ENCODE assay signal across 8 cellular contexts in the genomic region with DNA sequence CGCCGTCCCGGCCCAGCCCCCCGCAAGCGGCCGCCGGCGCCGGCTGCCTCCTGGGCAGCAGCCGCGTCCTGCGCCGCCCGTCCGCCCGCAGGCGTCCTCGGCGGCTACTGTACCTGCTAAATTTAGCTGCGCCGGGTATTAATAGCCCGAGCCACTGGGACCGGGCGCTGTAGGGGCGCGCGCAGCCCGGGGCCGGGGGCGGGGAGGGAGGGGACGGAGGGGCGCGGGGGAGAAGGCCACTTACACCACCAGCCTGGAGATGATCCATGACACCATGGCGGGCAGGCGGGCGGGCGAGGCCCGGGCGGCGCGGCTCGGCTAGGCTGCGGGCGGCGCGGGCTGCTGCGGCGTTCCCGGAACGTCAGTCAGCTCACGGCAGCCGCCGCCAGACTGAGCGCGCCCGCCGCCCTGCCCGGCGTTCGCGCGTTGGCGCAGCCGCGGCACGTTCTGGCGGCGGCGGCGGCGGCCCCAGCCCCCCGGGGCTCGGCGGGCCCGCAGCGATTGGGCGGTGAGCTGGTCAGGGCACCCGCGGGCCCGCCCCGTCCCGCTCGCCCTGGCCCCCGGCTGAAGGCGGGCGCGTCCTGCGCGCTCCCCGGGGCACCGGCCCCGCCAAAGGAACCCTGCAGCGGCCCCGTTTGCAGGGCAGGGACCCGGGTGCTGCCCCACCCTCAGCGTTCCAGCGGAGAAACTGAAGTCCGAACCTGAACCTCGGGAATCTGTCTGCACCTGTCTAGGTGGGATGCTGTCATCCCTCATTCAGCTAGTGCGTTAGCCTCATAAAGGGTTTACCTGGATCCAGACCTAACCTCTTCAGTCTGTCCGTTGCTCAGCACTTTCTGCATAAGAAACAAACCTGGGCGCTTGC. TPM values are rescaled to one million over a fixed set of nuclear protein-coding genes. Genes with fewer than 3 reads are reported as not detected.
DNase-seq lines count a peak whose midpoint lies in the region; ATAC-seq and TF ChIP-seq lines count a peak whose summit lies in the region.

A gene with protein sequence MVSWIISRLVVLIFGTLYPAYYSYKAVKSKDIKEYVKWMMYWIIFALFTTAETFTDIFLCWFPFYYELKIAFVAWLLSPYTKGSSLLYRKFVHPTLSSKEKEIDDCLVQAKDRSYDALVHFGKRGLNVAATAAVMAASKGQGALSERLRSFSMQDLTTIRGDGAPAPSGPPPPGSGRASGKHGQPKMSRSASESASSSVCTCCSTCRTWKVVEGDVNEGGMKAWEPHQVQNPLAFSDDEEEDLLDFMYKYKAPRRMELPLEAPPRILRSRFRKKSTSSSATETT (minus strand): TSS at position 392 of the 865 bp plus-strand sequence. CDS start 116 bp downstream, at position 276.

- peak within 1 kb of the TSS; percentile 78 for H2AFZ ChIP-seq in MM.1S (ENCODE audit: low read length)

- no peaks in the 10 kb centered on the region for H3K36me3 ChIP-seq in MM.1S (replicated peaks; ENCODE audit: insufficient read depth, low read length)

- no peaks in the 10 kb centered on the region for H3K27me3 ChIP-seq in MM.1S (replicated peaks; ENCODE audit: insufficient read depth, low read length)

- peaks cover 25% of the 10 kb centered on the region for H3K79me2 ChIP-seq in MM.1S (ENCODE audit: low read length)

- peak within 1 kb of the TSS; percentile 78 for H3K4me3 ChIP-seq in MM.1S (ENCODE audit: low read length)

- H3K9me3 Mint-ChIP-seq in activated naive CD8-positive, alpha-beta T cell treated with anti-CD3 and anti-CD28 coated beads, Interleukin-2, amount 10 ng/mL, durations not matched to agents 7 days and 5 days, result peaks cover 8% of the 10 kb centered on the region

- TF ChIP-seq CTCF in MM.1S (IDR thresholded peaks at IDR 0.05; ENCODE audit: low read length), result no peak

- H3K4me2 ChIP-seq in MM.1S (ENCODE audit: low read depth, low read length), result peak within 1 kb of the TSS; percentile 94

- peak within 1 kb of the TSS; percentile 68; the same call in 1 of the 2 replicates for H3K9ac ChIP-seq in MM.1S (ENCODE audit: low read length)

- DNase-seq in DMS79 treated with DMSO at 0.1 percent for 48 hours (lab: John Stamatoyannopoulos, UW) (peak; percentile 35), DMS79 (lab: John Stamatoyannopoulos, UW) (no peak), MM.1S (peak; percentile 62), hepatic stellate cell (ENCODE audit: low spot score) (peak; percentile 24), retina (peak; percentile 59), MV-4-11 (lab: John Stamatoyannopoulos, UW) (no peak)
- DNase-seq in activated naive CD8-positive, alpha-beta T cell treated with anti-CD3 and anti-CD28 coated beads, Interleukin-2, amount 10 ng/mL, durations not matched to agents 7 days and 5 days, result peak; percentile 60

- peaks cover 72% of the 10 kb centered on the region for H3K27me3 Mint-ChIP-seq in activated naive CD8-positive, alpha-beta T cell treated with anti-CD3 and anti-CD28 coated beads, Interleukin-2, amount 10 ng/mL, durations not matched to agents 7 days and 5 days

- peaks cover 5% of the 10 kb centered on the region; the same call in 1 of the 2 replicates for H3F3A ChIP-seq in MM.1S (ENCODE audit: insufficient read depth, low read length)

- H3K9me3 ChIP-seq in MM.1S (replicated peaks; ENCODE audit: insufficient read depth, low read length), result no peaks in the 10 kb centered on the region

- no peaks in the 10 kb centered on the region for H4K20me1 ChIP-seq in MM.1S (ENCODE audit: insufficient read depth, low read length)

- peak; percentile 71 for ATAC-seq in activated naive CD8-positive, alpha-beta T cell treated with anti-CD3 and anti-CD28 coated beads, Interleukin-2, amount 10 ng/mL, durations not matched to agents 7 days and 5 days (ENCODE audit: low read depth)
- no peak for ATAC-seq in GM21576 (IDR thresholded peaks at IDR 0.05; ENCODE audit: unreplicated experiment)

- H3K36me3 Mint-ChIP-seq in activated naive CD8-positive, alpha-beta T cell treated with anti-CD3 and anti-CD28 coated beads, Interleukin-2, amount 10 ng/mL, durations not matched to agents 7 days and 5 days, result peaks cover 6% of the 10 kb centered on the region

- peaks cover 5% of the 10 kb centered on the region; the same call in 1 of the 2 replicates for H3K4me1 ChIP-seq in MM.1S (ENCODE audit: low read length)

- POLR2A ChIA-PET in activated naive CD8-positive, alpha-beta T cell treated with anti-CD3 and anti-CD28 coated beads, Interleukin-2, amount 10 ng/mL, durations not matched to agents 7 days and 5 days (lab: Charles Lee), result no interaction called here

- peaks cover 9% of the 10 kb centered on the region for H3K4me1 Mint-ChIP-seq in activated naive CD8-positive, alpha-beta T cell treated with anti-CD3 and anti-CD28 coated beads, Interleukin-2, amount 10 ng/mL, durations not matched to agents 7 days and 5 days

- H3K4me3 Mint-ChIP-seq in activated naive CD8-positive, alpha-beta T cell treated with anti-CD3 and anti-CD28 coated beads, Interleukin-2, amount 10 ng/mL, durations not matched to agents 7 days and 5 days, result peak within 1 kb of the TSS; percentile 75

- H3K9me2 ChIP-seq in MM.1S (replicated peaks; ENCODE audit: insufficient read depth, low read length), result no peaks in the 10 kb centered on the region

- H3K27ac ChIP-seq in MM.1S (ENCODE audit: low read length), result no peak within 1 kb of the TSS

- H3K27ac Mint-ChIP-seq in activated naive CD8-positive, alpha-beta T cell treated with anti-CD3 and anti-CD28 coated beads, Interleukin-2, amount 10 ng/mL, durations not matched to agents 7 days and 5 days, result no peak within 1 kb of the TSS

RNA-seq across cellular contexts. Expression of the gene that starts here (rescaled TPM):
- total RNA-seq in activated naive CD8-positive, alpha-beta T cell treated with anti-CD3 and anti-CD28 coated beads, Interleukin-2, amount 10 ng/mL, durations not matched to agents 7 days and 5 days, result under 1 TPM in 1 of 2 experiments, not detected in 1; 0.11 TPM

Comparison
In these comparisons a context has a peak if more than half of its experiments do, and no peak if none do; other contexts are left out.
1. DNase-seq: peak in DMS79 treated with DMSO at 0.1 percent for 48 hours (single experiment), MM.1S (single experiment), hepatic stellate cell (single experiment) and retina (single experiment); none in DMS79 (single experiment) and MV-4-11 (single experiment).
2. Peak in DNase-seq and ATAC-seq in activated naive CD8-positive, alpha-beta T cell treated with anti-CD3 and anti-CD28 coated beads, Interleukin-2, amount 10 ng/mL, durations not matched to agents 7 days and 5 days; RNA of the gene not detected or under 1 TPM.